Comparison of ENCODE assay signal across 1 cellular context in the genomic region with DNA sequence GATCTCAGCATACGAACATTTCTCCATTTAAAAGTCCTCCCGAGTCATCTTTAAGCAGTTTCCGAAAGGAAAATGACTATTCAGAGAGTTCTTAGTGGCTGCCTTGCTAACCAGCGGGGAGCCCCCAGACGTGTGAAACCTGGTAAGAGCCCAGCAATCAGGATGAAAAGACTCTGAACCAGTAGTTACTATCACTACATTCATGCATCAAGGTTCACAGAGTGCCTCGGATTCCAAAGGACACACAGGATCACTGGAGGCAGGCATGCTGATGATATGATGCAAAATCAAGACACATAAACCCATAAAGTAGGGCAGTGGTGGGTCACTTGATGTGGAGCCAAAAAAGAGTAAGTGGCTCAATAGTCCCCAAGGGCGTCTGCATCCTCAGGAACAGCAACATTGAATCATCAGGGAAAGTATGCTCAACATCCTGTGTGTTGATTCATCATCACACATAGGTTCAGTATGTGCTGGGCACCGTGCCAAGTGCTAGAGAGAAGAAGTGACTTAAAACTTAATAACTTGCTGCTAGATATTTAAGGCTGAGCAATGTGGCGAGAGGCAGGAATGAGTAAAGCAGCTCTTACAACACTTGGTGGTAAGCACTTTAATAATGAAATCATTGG.
TF ChIP-seq lines count a peak whose summit lies in the region.

No MANE protein-coding gene starts in this region.

TF ChIP-seq in HEK293, 187 proteins besides CTCF, POLR2A, EP300 and RAD21 (continued from another document and continues in another):
- 0 out of 2 replicates have a peak, but pooled peaks have one; percentile 31 for TF ChIP-seq ZSCAN23 (tag by site-specific recombination; IDR thresholded peaks at IDR 0.05)
- TF ChIP-seq, protein P1, sequence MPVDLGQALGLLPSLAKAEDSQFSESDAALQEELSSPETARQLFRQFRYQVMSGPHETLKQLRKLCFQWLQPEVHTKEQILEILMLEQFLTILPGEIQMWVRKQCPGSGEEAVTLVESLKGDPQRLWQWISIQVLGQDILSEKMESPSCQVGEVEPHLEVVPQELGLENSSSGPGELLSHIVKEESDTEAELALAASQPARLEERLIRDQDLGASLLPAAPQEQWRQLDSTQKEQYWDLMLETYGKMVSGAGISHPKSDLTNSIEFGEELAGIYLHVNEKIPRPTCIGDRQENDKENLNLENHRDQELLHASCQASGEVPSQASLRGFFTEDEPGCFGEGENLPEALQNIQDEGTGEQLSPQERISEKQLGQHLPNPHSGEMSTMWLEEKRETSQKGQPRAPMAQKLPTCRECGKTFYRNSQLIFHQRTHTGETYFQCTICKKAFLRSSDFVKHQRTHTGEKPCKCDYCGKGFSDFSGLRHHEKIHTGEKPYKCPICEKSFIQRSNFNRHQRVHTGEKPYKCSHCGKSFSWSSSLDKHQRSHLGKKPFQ (tag by site-specific recombination; IDR thresholded peaks at IDR 0.05), result no peak
- peak; percentile 79 for TF ChIP-seq SP7 (tag by site-specific recombination; IDR thresholded peaks at IDR 0.05)
- no peak for TF ChIP-seq KLF7 (tag by site-specific recombination; IDR thresholded peaks at IDR 0.05; ENCODE audit: borderline replicate concordance)
- TF ChIP-seq PRDM6 (tag by site-specific recombination; IDR thresholded peaks at IDR 0.05), result peak; percentile 64
- no peak for TF ChIP-seq WT1 (tag by site-specific recombination; IDR thresholded peaks at IDR 0.05)
- TF ChIP-seq ZNF280D (tag by site-specific recombination; IDR thresholded peaks at IDR 0.05), result no peak
- TF ChIP-seq ZNF501 (tag by site-specific recombination; IDR thresholded peaks at IDR 0.05), result no peak
- TF ChIP-seq, protein P2, sequence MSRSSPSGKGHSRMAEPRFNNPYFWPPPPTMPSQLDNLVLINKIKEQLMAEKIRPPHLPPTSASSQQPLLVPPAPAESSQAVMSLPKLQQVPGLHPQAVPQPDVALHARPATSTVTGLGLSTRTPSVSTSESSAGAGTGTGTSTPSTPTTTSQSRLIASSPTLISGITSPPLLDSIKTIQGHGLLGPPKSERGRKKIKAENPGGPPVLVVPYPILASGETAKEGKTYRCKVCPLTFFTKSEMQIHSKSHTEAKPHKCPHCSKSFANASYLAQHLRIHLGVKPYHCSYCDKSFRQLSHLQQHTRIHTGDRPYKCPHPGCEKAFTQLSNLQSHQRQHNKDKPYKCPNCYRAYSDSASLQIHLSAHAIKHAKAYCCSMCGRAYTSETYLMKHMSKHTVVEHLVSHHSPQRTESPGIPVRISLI (tag by site-specific recombination; IDR thresholded peaks at IDR 0.05), result no peak
- no peak for TF ChIP-seq PRDM2 (tag by site-specific recombination; IDR thresholded peaks at IDR 0.05; ENCODE audit: borderline replicate concordance)
- TF ChIP-seq ZNF555 (tag by site-specific recombination; conservative IDR thresholded peaks at IDR 0.05), result no peak
- TF ChIP-seq GLIS2 (tag by site-specific recombination; IDR thresholded peaks at IDR 0.05), result 0 out of 2 replicates have a peak, but pooled peaks have one; percentile 23
- no peak for TF ChIP-seq HOXC10 (CRISPR knock-in tag; IDR thresholded peaks at IDR 0.05)
- TF ChIP-seq, protein P3, sequence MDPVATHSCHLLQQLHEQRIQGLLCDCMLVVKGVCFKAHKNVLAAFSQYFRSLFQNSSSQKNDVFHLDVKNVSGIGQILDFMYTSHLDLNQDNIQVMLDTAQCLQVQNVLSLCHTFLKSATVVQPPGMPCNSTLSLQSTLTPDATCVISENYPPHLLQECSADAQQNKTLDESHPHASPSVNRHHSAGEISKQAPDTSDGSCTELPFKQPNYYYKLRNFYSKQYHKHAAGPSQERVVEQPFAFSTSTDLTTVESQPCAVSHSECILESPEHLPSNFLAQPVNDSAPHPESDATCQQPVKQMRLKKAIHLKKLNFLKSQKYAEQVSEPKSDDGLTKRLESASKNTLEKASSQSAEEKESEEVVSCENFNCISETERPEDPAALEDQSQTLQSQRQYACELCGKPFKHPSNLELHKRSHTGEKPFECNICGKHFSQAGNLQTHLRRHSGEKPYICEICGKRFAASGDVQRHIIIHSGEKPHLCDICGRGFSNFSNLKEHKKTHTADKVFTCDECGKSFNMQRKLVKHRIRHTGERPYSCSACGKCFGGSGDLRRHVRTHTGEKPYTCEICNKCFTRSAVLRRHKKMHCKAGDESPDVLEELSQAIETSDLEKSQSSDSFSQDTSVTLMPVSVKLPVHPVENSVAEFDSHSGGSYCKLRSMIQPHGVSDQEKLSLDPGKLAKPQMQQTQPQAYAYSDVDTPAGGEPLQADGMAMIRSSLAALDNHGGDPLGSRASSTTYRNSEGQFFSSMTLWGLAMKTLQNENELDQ (tag by site-specific recombination; IDR thresholded peaks at IDR 0.05; ENCODE audit: low read depth), result no peak
- TF ChIP-seq ZNF394 (tag by site-specific recombination; IDR thresholded peaks at IDR 0.05; ENCODE audit: borderline replicate concordance), result peak; percentile 21; the same call in 1 of the 2 replicates
- peak; percentile 42 for TF ChIP-seq PATZ1 (tag by site-specific recombination; IDR thresholded peaks at IDR 0.05)
- peak; percentile 71 for TF ChIP-seq FEZF1 (tag by site-specific recombination; IDR thresholded peaks at IDR 0.05)
- no peak for TF ChIP-seq ZFHX2 (tag by site-specific recombination; conservative IDR thresholded peaks at IDR 0.05)
- peak; percentile 47; the same call in 1 of the 2 replicates for TF ChIP-seq HOXD13 (CRISPR knock-in tag; IDR thresholded peaks at IDR 0.05; ENCODE audit: borderline replicate concordance)
- TF ChIP-seq ZNF768 (tag by site-specific recombination; IDR thresholded peaks at IDR 0.05), result no peak
- TF ChIP-seq EGR2 (tag by site-specific recombination; IDR thresholded peaks at IDR 0.05; ENCODE audit: low read depth), result no peak
- no peak for TF ChIP-seq ZNF830 (tag by site-specific recombination; IDR thresholded peaks at IDR 0.05; ENCODE audit: low read depth)
- no peak for TF ChIP-seq GLI4 (tag by site-specific recombination; IDR thresholded peaks at IDR 0.05)
- TF ChIP-seq ZNF426 (tag by site-specific recombination; IDR thresholded peaks at IDR 0.05), result no peak
- TF ChIP-seq INSM2 (tag by site-specific recombination; IDR thresholded peaks at IDR 0.05), result peak; percentile 81
- TF ChIP-seq SCRT2 (tag by site-specific recombination; IDR thresholded peaks at IDR 0.05), result peak; percentile 37; the same call in 1 of the 2 replicates
- TF ChIP-seq ZSCAN4 (tag by site-specific recombination; IDR thresholded peaks at IDR 0.05), result 0 out of 2 replicates have a peak, but pooled peaks have one; percentile 22
- TF ChIP-seq ZBTB20 (tag by site-specific recombination; IDR thresholded peaks at IDR 0.05), result peak; percentile 90
- TF ChIP-seq ZNF37A (tag by site-specific recombination; IDR thresholded peaks at IDR 0.05), result 0 out of 2 replicates have a peak, but pooled peaks have one; percentile 45
- TF ChIP-seq ZNF571 (tag by site-specific recombination; IDR thresholded peaks at IDR 0.05), result no peak
- TF ChIP-seq MZF1 (tag by site-specific recombination; IDR thresholded peaks at IDR 0.05; ENCODE audit: borderline replicate concordance), result peak; percentile 49; the same call in 1 of the 2 replicates
